10 cellular contexts compared by ENCODE assay signal in the genomic region with DNA sequence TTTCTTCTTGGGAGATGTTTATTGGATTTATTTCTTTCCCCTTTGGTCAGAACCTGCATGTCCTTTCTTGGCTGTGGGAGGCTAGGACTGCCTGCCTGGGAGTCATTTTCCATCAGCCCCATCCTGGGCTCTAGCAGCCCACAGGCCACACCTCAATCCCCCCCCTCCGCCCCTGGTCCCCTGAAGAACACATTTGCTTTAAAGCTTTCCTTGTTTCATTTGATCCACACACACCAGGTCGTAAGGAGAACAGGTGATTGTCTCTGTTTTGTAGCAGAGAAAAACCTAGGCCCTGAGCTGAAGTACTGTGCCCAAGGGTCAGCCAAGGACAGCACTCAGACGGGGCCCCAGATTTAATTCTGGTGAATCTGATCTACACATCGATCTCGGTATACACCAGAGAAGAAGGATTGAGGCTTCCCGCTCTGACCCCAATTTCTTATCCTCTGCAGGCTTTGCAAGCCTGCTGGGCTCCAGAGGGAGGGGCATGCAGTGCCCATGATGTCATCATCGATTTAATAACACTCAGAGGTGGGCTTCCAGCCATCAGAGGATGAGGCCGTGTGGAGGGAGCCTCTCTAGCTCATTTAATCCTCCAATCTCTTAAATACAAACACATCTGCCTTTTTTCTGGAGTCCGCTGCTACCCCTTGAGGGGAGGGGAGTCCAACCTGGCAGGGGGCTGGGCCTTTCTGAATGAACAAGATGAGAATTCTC. TPM values are rescaled to one million over a fixed set of nuclear protein-coding genes. Genes with fewer than 3 reads are reported as not detected.
A peak's percentile ranks its signal among the peaks of the same experiment; 100 is the strongest.
DNase-seq lines count a peak whose midpoint lies in the region; ATAC-seq and TF ChIP-seq lines count a peak whose summit lies in the region.
"Had no signal": no experiment of that assay in that cellular context is flagged by ENCODE, and none has a peak within 500 bp of the region (broad histone marks: within the 10 kb centered on the region; RNA-seq: fewer than 3 reads in every experiment).

No MANE protein-coding gene starts in this region.

- intact Hi-C loops in Calu3 (cut with micrococcal nuclease; ENCODE audit: unreplicated experiment) (no loop called here), left lung (cut with DNase I) (no loop called here)

- peak; percentile 53 for DNase-seq in BE2C
- no peak for DNase-seq in Calu3
- no peak for DNase-seq in activated CD8-positive, alpha-beta T cell treated with anti-CD3 and anti-CD28 coated beads, Interleukin-2, amount 10 ng/mL, durations not matched to agents 7 days and 5 days
- peak; percentile 20 for DNase-seq in mesenteric fat pad (ENCODE audit: low spot score)
- no peak for DNase-seq in left lung
- DNase-seq in cerebellar cortex (ENCODE audit: low spot score) = no peak
- DNase-seq in activated CD4-positive, alpha-beta T cell treated with anti-CD3 and anti-CD28 coated beads for 4 hours = no peak

- H3K27me3 ChIP-seq in BE2C (no peaks in the 10 kb centered on the region), left lung (no peaks in the 10 kb centered on the region)

- POLR2A ChIA-PET in activated CD8-positive, alpha-beta T cell treated with anti-CD3 and anti-CD28 coated beads, Interleukin-2, amount 10 ng/mL, durations not matched to agents 7 days and 5 days (lab: Charles Lee) = interaction anchor here (0.6 to 4.1 kb wide), 2 partner anchors 46 to 67 kb away, joined by 5 to 32 read pairs; a partner anchor contains a TSS

- CTCF ChIA-PET in Calu3 (lab: Charles Lee) = interaction anchor here (0.7 kb wide), 1 partner anchor 54 kb away, joined by 5 read pairs; no protein-coding TSS in a partner anchor
- CTCF ChIA-PET in activated CD8-positive, alpha-beta T cell treated with anti-CD3 and anti-CD28 coated beads, Interleukin-2, amount 10 ng/mL, durations not matched to agents 7 days and 5 days (lab: Charles Lee) = interaction anchor here (1.2 to 3.3 kb wide), 3 partner anchors 19 to 75 kb away, joined by 3 to 15 read pairs (median 5); a partner anchor contains a TSS

- no peaks in the 10 kb centered on the region for H3K9me3 Mint-ChIP-seq in Calu3 (ENCODE audit: low read depth, unreplicated experiment)
- no peaks in the 10 kb centered on the region for H3K9me3 Mint-ChIP-seq in activated CD8-positive, alpha-beta T cell treated with anti-CD3 and anti-CD28 coated beads, Interleukin-2, amount 10 ng/mL, durations not matched to agents 7 days and 5 days (ENCODE audit: insufficient read depth)

- H3K27ac Mint-ChIP-seq in Calu3 (ENCODE audit: unreplicated experiment) = no peak overlapping the region
- peak overlapping the region; percentile 58 for H3K27ac Mint-ChIP-seq in activated CD8-positive, alpha-beta T cell treated with anti-CD3 and anti-CD28 coated beads, Interleukin-2, amount 10 ng/mL, durations not matched to agents 7 days and 5 days

- H3K4me3 Mint-ChIP-seq in Calu3 (ENCODE audit: low read depth, unreplicated experiment) = peak overlapping the region; percentile 33
- H3K4me3 Mint-ChIP-seq in activated CD8-positive, alpha-beta T cell treated with anti-CD3 and anti-CD28 coated beads, Interleukin-2, amount 10 ng/mL, durations not matched to agents 7 days and 5 days = peak overlapping the region; percentile 36

- H3K4me1 ChIP-seq in BE2C = peaks cover 26% of the 10 kb centered on the region
- H3K4me1 ChIP-seq in left lung = peaks cover 11 to 40% of the 10 kb centered on the region in 2 donors

- H3K27ac ChIP-seq in left lung = no peak overlapping the region
- H3K27ac ChIP-seq: epithelial cell of prostate, HL-60 had no signal

- peaks cover 10% of the 10 kb centered on the region for H3K27me3 Mint-ChIP-seq in Calu3 (ENCODE audit: unreplicated experiment)
- no peaks in the 10 kb centered on the region for H3K27me3 Mint-ChIP-seq in activated CD8-positive, alpha-beta T cell treated with anti-CD3 and anti-CD28 coated beads, Interleukin-2, amount 10 ng/mL, durations not matched to agents 7 days and 5 days (ENCODE audit: low read depth)

- H3K4me1 Mint-ChIP-seq in Calu3 (ENCODE audit: low read depth, unreplicated experiment) = peaks cover 21% of the 10 kb centered on the region
- peaks cover 35% of the 10 kb centered on the region for H3K4me1 Mint-ChIP-seq in activated CD8-positive, alpha-beta T cell treated with anti-CD3 and anti-CD28 coated beads, Interleukin-2, amount 10 ng/mL, durations not matched to agents 7 days and 5 days (ENCODE audit: low read depth)

- no peak for ATAC-seq in activated CD8-positive, alpha-beta T cell treated with anti-CD3 and anti-CD28 coated beads, Interleukin-2, amount 10 ng/mL, durations not matched to agents 7 days and 5 days
- ATAC-seq in left lung (no peak), GM18498 (IDR thresholded peaks at IDR 0.05; ENCODE audit: unreplicated experiment) (no peak)

- H3K9me3 ChIP-seq in BE2C (no peaks in the 10 kb centered on the region), left lung (no peaks in the 10 kb centered on the region)

- TF ChIP-seq CTCF in BE2C (IDR thresholded peaks at IDR 0.05; ENCODE audit: low read depth, low read length) (no peak), Calu3 (IDR thresholded peaks at IDR 0.05; ENCODE audit: unreplicated experiment) (no peak), left lung (IDR thresholded peaks at IDR 0.05) (no peak)

- BruUV-seq in Calu3 (replicated peaks; lab: Mats Ljungman, UMichigan) = no TSS peak

- H3K36me3 Mint-ChIP-seq in Calu3 (ENCODE audit: insufficient read depth, unreplicated experiment) = peaks cover 34% of the 10 kb centered on the region
- peaks cover 9% of the 10 kb centered on the region for H3K36me3 Mint-ChIP-seq in activated CD8-positive, alpha-beta T cell treated with anti-CD3 and anti-CD28 coated beads, Interleukin-2, amount 10 ng/mL, durations not matched to agents 7 days and 5 days (ENCODE audit: low read depth)

- H3K36me3 ChIP-seq in BE2C (no peaks in the 10 kb centered on the region), left lung (no peaks in the 10 kb centered on the region)

- peak overlapping the region; percentile 81 for H3K4me3 ChIP-seq in BE2C (ENCODE audit: low read depth, low read length)
- H3K4me3 ChIP-seq in left lung = no peak overlapping the region

RNA-seq across cellular contexts. Expression of a gene that starts 1.7 kb away (rescaled TPM):
- polyA plus RNA-seq in BE2C (2012; ENCODE audit: insufficient read depth, insufficient read length, low read depth) = 68.7 TPM
- total RNA-seq in Calu3 (2022) = 81.6 and 85.7 TPM in 2 replicates
- 10 to 100 TPM; 64.5 to 69.7 TPM for total RNA-seq in activated CD8-positive, alpha-beta T cell treated with anti-CD3 and anti-CD28 coated beads, Interleukin-2, amount 10 ng/mL, durations not matched to agents 7 days and 5 days
- 24.7 TPM for total RNA-seq in mesenteric fat pad
- 10 to 100 TPM; 28.3 to 50.3 TPM for total RNA-seq in left lung

RNA-seq across cellular contexts. Expression of a gene that starts 26.1 kb away (rescaled TPM):
- polyA plus RNA-seq in BE2C (2012; ENCODE audit: insufficient read depth, insufficient read length, low read depth) = 4.1 TPM
- total RNA-seq in Calu3 (2022) = 17.9 and 24.1 TPM in 2 replicates
- 10 to 100 TPM in 1 of 2 experiments, 1 to 10 TPM in 1; 9.6 to 11.7 TPM for total RNA-seq in activated CD8-positive, alpha-beta T cell treated with anti-CD3 and anti-CD28 coated beads, Interleukin-2, amount 10 ng/mL, durations not matched to agents 7 days and 5 days
- total RNA-seq in mesenteric fat pad = 7.2 TPM
- 10 to 100 TPM in 1 of 2 donors, 1 to 10 TPM in 1; 3.0 to 10.8 TPM for total RNA-seq in left lung

RNA-seq across cellular contexts. Expression of a gene that starts 46.3 kb away (rescaled TPM):
- 59.1 TPM for polyA plus RNA-seq in BE2C (2012; ENCODE audit: insufficient read depth, insufficient read length, low read depth)
- total RNA-seq in Calu3 (2022) (41.4 and 53.3 TPM in 2 replicates), mesenteric fat pad (48.7 TPM), left lung (10 to 100 TPM; 44.1 to 44.4 TPM)
- total RNA-seq in activated CD8-positive, alpha-beta T cell treated with anti-CD3 and anti-CD28 coated beads, Interleukin-2, amount 10 ng/mL, durations not matched to agents 7 days and 5 days = 10 to 100 TPM; 45.1 to 50.7 TPM

Comparison
In these comparisons a context has a peak if more than half of its experiments do, and no peak if none do; other contexts are left out.
1. DNase-seq: peak in BE2C (single experiment) and mesenteric fat pad (single experiment); none in Calu3 (single experiment), activated CD8-positive, alpha-beta T cell treated with anti-CD3 and anti-CD28 coated beads, Interleukin-2, amount 10 ng/mL, durations not matched to agents 7 days and 5 days (single experiment), left lung (0 of 2), cerebellar cortex (single experiment) and activated CD4-positive, alpha-beta T cell treated with anti-CD3 and anti-CD28 coated beads for 4 hours (0 of 2).